ENCODE assay signal across 29 cellular contexts in the genomic region with DNA sequence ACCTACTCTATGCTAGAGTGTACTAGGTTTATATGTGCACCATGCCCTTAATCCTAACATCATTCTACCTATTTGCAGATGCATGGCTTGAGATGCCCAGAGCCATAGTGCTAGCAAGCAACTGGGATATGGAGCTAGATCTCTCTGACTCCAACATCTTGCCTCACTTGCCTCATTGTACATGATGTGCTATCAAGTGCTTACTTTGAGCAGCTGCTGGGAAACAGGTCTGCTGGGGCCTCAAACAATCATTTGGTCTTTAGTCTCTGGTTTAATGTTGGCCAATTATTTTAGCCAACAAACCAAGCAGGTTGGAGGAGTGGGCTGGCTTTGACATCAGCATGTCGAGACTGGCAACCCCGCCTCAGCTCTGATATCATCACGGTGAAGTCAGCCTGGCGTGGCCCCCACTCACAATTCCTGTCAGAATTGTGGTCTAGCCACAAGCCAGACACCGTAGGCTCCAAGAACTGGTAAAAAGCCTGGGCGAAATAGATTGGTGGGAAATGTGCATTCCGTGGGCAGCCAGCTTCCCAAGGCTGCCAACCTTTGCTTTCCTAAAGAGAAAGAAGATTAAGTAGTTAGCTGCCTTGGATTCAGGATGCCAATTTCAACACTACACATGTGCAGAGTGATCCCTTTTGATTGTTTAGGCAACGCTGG. TPM values are rescaled to one million over a fixed set of nuclear protein-coding genes. Genes with fewer than 3 reads are reported as not detected.
DNase-seq lines count a peak whose midpoint lies in the region; ATAC-seq and TF ChIP-seq lines count a peak whose summit lies in the region.
"Had no signal": no experiment of that assay in that cellular context is flagged by ENCODE, and none has a peak within 500 bp of the region (broad histone marks: within the 10 kb centered on the region; RNA-seq: fewer than 3 reads in every experiment).

No MANE protein-coding gene starts in this region.

- POLR2A ChIA-PET in CD4-positive, alpha-beta T cell (lab: Charles Lee) = no interaction called here

- H3K9me3 Mint-ChIP-seq in nephron (no peaks in the 10 kb centered on the region), GM23338 (no peaks in the 10 kb centered on the region)
- no peaks in the 10 kb centered on the region for H3K9me3 Mint-ChIP-seq in CD4-positive, alpha-beta T cell
- H3K9me3 Mint-ChIP-seq: activated naive CD4-positive, alpha-beta T cell treated with anti-CD3 and anti-CD28 coated beads, Interleukin-2, amount 50 U/mL, for 72 hours; activated T-helper 17 cell treated with anti-CD3 and anti-CD28 coated beads, Interleukin-2, amount 50 U/mL, for 72 hours; memory B cell had no signal

- ATAC-seq in psoas muscle (no peak), GM23338 (no peak)
- no peak for ATAC-seq in CD4-positive, alpha-beta T cell (ENCODE audit: poor library complexity)
- ATAC-seq: activated naive CD4-positive, alpha-beta T cell treated with anti-CD3 and anti-CD28 coated beads, Interleukin-2, amount 50 U/mL, for 72 hours; activated T-helper 17 cell treated with anti-CD3 and anti-CD28 coated beads, Interleukin-2, amount 50 U/mL, for 72 hours; HepG2 had no signal

- no peaks in the 10 kb centered on the region for H4K20me1 ChIP-seq in GM23338 (replicated peaks; ENCODE audit: insufficient read depth)

- H3K27me3 ChIP-seq in psoas muscle (ENCODE audit: insufficient read depth in 3 of 3, low read length in 2 of 3) = no peaks in the 10 kb centered on the region
- H3K27me3 ChIP-seq in GM23338 (ENCODE audit: insufficient read depth) = no peaks in the 10 kb centered on the region
- peaks cover 12% of the 10 kb centered on the region for H3K27me3 ChIP-seq in CD4-positive, alpha-beta T cell (ENCODE audit: control insufficient read depth, insufficient read depth, low read length)
- H3K27me3 ChIP-seq: ascending aorta had no signal

- peaks cover 46% of the 10 kb centered on the region for H3K4me1 Mint-ChIP-seq in nephron
- peaks cover 9% of the 10 kb centered on the region; the same call in 2 of the 3 replicates for H3K4me1 Mint-ChIP-seq in GM23338
- H3K4me1 Mint-ChIP-seq in CD4-positive, alpha-beta T cell (ENCODE audit: low read depth) = no peaks in the 10 kb centered on the region
- H3K4me1 Mint-ChIP-seq: activated T-helper 17 cell treated with anti-CD3 and anti-CD28 coated beads, Interleukin-2, amount 50 U/mL, for 72 hours; CD14-positive monocyte; memory B cell; naive B cell had no signal

- no peaks in the 10 kb centered on the region for H3F3A ChIP-seq in GM23338 (replicated peaks; ENCODE audit: low read depth)

- no peak overlapping the region for H2AFZ ChIP-seq in GM23338

- TF ChIP-seq CTCF in AG10803 (conservative IDR thresholded peaks at IDR 0.05; ENCODE audit: low read length) (no peak), epithelial cell of esophagus (IDR thresholded peaks at IDR 0.05; ENCODE audit: insufficient read depth, low read depth, low read length, missing control alignments) (no peak), nephron (IDR thresholded peaks at IDR 0.05; ENCODE audit: unreplicated experiment in 3 of 3) (no peak), psoas muscle (IDR thresholded peaks at IDR 0.05) (no peak), GM23338 (conservative IDR thresholded peaks at IDR 0.05; ENCODE audit: low read depth in 2 of 2) (no peak)
- TF ChIP-seq CTCF in CD4-positive, alpha-beta T cell (IDR thresholded peaks at IDR 0.05) = no peak

- intact Hi-C loops in psoas muscle (cut with DNase I) = no loop called here
- intact Hi-C loops in CD4-positive, alpha-beta T cell (cut with DNase I, micrococcal nuclease) = loop anchor here in 1 of 2 experiments (5.0 kb wide), 1 partner anchor 41 kb away; no protein-coding TSS in a partner anchor

- CTCF ChIA-PET in CD4-positive, alpha-beta T cell (lab: Charles Lee) = no interaction called here

- H3K4me1 ChIP-seq in psoas muscle = no peaks in the 10 kb centered on the region
- no peaks in the 10 kb centered on the region; the same call in 1 of the 2 replicates for H3K4me1 ChIP-seq in GM23338 (ENCODE audit: insufficient read depth)
- H3K4me1 ChIP-seq: HAP-1 had no signal

- H3K27ac Mint-ChIP-seq in nephron (peak overlapping the region in 2 of 3 experiments; percentile 30 to 31), GM23338 (no peak overlapping the region)
- H3K27ac Mint-ChIP-seq in CD4-positive, alpha-beta T cell = no peak overlapping the region
- H3K27ac Mint-ChIP-seq: activated naive CD4-positive, alpha-beta T cell treated with anti-CD3 and anti-CD28 coated beads, Interleukin-2, amount 50 U/mL, for 72 hours; activated T-helper 17 cell treated with anti-CD3 and anti-CD28 coated beads, Interleukin-2, amount 50 U/mL, for 72 hours; CD14-positive monocyte; memory B cell; naive B cell had no signal

- H3K4me3 ChIP-seq in AG10803 (ENCODE audit: low read length) (no peak overlapping the region), epithelial cell of esophagus (ENCODE audit: low read length) (no peak overlapping the region), psoas muscle (no peak overlapping the region), GM23338 (no peak overlapping the region)
- H3K4me3 ChIP-seq: ascending aorta, HAP-1 had no signal

- H3K36me3 Mint-ChIP-seq in nephron (ENCODE audit: low read depth) (no peaks in the 10 kb centered on the region), GM23338 (ENCODE audit: low read depth) (no peaks in the 10 kb centered on the region)
- H3K36me3 Mint-ChIP-seq in CD4-positive, alpha-beta T cell (ENCODE audit: low read depth) = no peaks in the 10 kb centered on the region
- H3K36me3 Mint-ChIP-seq: activated naive CD4-positive, alpha-beta T cell treated with anti-CD3 and anti-CD28 coated beads, Interleukin-2, amount 50 U/mL, for 72 hours; CD14-positive monocyte; memory B cell; naive B cell had no signal

- H3K36me3 ChIP-seq in psoas muscle (ENCODE audit: insufficient read depth in 1 of 2, low read depth in 1 of 2) (no peaks in the 10 kb centered on the region), GM23338 (ENCODE audit: insufficient read depth) (no peaks in the 10 kb centered on the region)
- H3K36me3 ChIP-seq: ascending aorta, HAP-1 had no signal

- H3K27ac ChIP-seq in psoas muscle (no peak overlapping the region), GM23338 (ENCODE audit: low read depth) (no peak overlapping the region)
- H3K27ac ChIP-seq in CD4-positive, alpha-beta T cell (ENCODE audit: low read depth, low read length) = no peak overlapping the region
- H3K27ac ChIP-seq: epithelial cell of prostate, HL-60 had no signal

- no peaks in the 10 kb centered on the region for H3K9me3 ChIP-seq in psoas muscle
- H3K9me3 ChIP-seq in CD4-positive, alpha-beta T cell (ENCODE audit: control insufficient read depth, low read length) = no peaks in the 10 kb centered on the region
- H3K9me3 ChIP-seq: ascending aorta, HAP-1 had no signal

- no peaks in the 10 kb centered on the region for H3K27me3 Mint-ChIP-seq in nephron (ENCODE audit: low read depth)
- H3K27me3 Mint-ChIP-seq in GM23338 (ENCODE audit: insufficient read depth, low read depth, poor library complexity) = peaks cover 2% of the 10 kb centered on the region
- peaks cover 44% of the 10 kb centered on the region for H3K27me3 Mint-ChIP-seq in CD4-positive, alpha-beta T cell

- DNase-seq in AG10803 (ENCODE audit: low read depth) (peak; percentile 97), M059J (ENCODE audit: low read depth) (peak; percentile 36), epithelial cell of esophagus (ENCODE audit: low read depth) (peak; percentile 54), psoas muscle (no peak), GM23338 (ENCODE audit: low spot score) (no peak), NOMO-1 treated with dmso at 0.1 percent for 144 hours (lab: John Stamatoyannopoulos, UW; ENCODE audit: unreplicated experiment) (no peak)
- no peak for DNase-seq in CD4-positive, alpha-beta T cell
- DNase-seq: cerebellar nuclear complex; naive B cell; NCI-H1105; NCI-H2029; NCI-H345; NCI-H748 treated with DMSO at 0.1 percent for 48 hours; nucleus accumbens; RPMI8226; stimulated activated CD4-positive, alpha-beta T cell treated with anti-CD3 and anti-CD28 coated beads, Interleukin-12 subunit alpha, Interleukin-12 subunit beta, amount 100 ng/mL, for 4 hours; stimulated activated CD4-positive, alpha-beta T cell treated with anti-CD3 and anti-CD28 coated beads, Interleukin-4, amount 100 ng/mL, for 4 hours; stimulated activated naive CD4-positive, alpha-beta T cell; T-helper 9 cell had no signal

- WGBS in psoas muscle, 3 donors = 72 to 88% (median 78%) methylated on average over 8 of the region's 8 CpGs

- H3K4me2 ChIP-seq in GM23338 = no peak overlapping the region

- H3K9me2 ChIP-seq in GM23338 (ENCODE audit: insufficient read depth) = no peaks in the 10 kb centered on the region

- no peak overlapping the region for H3K4me3 Mint-ChIP-seq in nephron
- no peak overlapping the region for H3K4me3 Mint-ChIP-seq in GM23338
- H3K4me3 Mint-ChIP-seq in CD4-positive, alpha-beta T cell = no peak overlapping the region
- H3K4me3 Mint-ChIP-seq: activated T-helper 17 cell treated with anti-CD3 and anti-CD28 coated beads, Interleukin-2, amount 50 U/mL, for 72 hours; CD14-positive monocyte; memory B cell; naive B cell had no signal

- H3K79me2 ChIP-seq in GM23338 (replicated peaks; ENCODE audit: insufficient read depth) = no peaks in the 10 kb centered on the region

TF ChIP-seq in GM23338, 12 proteins besides CTCF, POLR2A, EP300 and RAD21 (continues in another document):
- TF ChIP-seq EZH2 (IDR thresholded peaks at IDR 0.05; ENCODE audit: low read depth, unreplicated experiment) (no peak), ZNF114 (CRISPR knock-in tag; IDR thresholded peaks at IDR 0.05) (no peak), CREB1 (CRISPR knock-in tag; IDR thresholded peaks at IDR 0.05; ENCODE audit: low read depth) (no peak), ZNF331 (CRISPR knock-in tag; IDR thresholded peaks at IDR 0.05; ENCODE audit: low read depth) (no peak), POLR2AphosphoS5 (IDR thresholded peaks at IDR 0.05; ENCODE audit: low read depth) (no peak)
- TF ChIP-seq, protein P1, sequence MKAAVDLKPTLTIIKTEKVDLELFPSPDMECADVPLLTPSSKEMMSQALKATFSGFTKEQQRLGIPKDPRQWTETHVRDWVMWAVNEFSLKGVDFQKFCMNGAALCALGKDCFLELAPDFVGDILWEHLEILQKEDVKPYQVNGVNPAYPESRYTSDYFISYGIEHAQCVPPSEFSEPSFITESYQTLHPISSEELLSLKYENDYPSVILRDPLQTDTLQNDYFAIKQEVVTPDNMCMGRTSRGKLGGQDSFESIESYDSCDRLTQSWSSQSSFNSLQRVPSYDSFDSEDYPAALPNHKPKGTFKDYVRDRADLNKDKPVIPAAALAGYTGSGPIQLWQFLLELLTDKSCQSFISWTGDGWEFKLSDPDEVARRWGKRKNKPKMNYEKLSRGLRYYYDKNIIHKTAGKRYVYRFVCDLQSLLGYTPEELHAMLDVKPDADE (IDR thresholded peaks at IDR 0.05) = no peak

RNA-seq across cellular contexts. Expression of gene GAS1, which starts 21.1 kb away (rescaled TPM):
- total RNA-seq in M059J (2014; rRNA removed; shearing (Covaris generic)) = 5.9 and 8.9 TPM in 2 replicates
- total RNA-seq in psoas muscle = 10 to 100 TPM in 3 of 4 donors, 1 to 10 TPM in 1; 6.8 to 19.1 (median 11.0) TPM
- polyA plus RNA-seq in psoas muscle (10 to 100 TPM; 13.0 to 18.3 (median 13.7) TPM), GM23338 (2016; fragmentation: Nextera tagmentation; extraction: Ambion mirVana) (1.4 and 1.8 TPM in 2 replicates)
- total RNA-seq in GM23338 (2014; rRNA removed; shearing (Covaris generic)) = 6.1 and 7.7 TPM in 2 replicates
- total RNA-seq in CD4-positive, alpha-beta T cell = under 1 TPM; 0.59 to 0.69 TPM
- total RNA-seq: HepG2 had no signal
- polyA plus RNA-seq: HepG2 had no signal

Comparison
In these comparisons a context has a peak if more than half of its experiments do, and no peak if none do; other contexts are left out.
1. DNase-seq: peak in AG10803 (single experiment), M059J (single experiment) and epithelial cell of esophagus (single experiment); none in psoas muscle (0 of 2), GM23338 (single experiment), CD4-positive, alpha-beta T cell (0 of 10) and NOMO-1 treated with dmso at 0.1 percent for 144 hours (single experiment).
2. H3K27ac Mint-ChIP-seq: peak in nephron (2 of 3); none in GM23338 (single experiment) and CD4-positive, alpha-beta T cell (single experiment).